ENCODE assay signal across 12 cellular contexts in genomic region chr1:1213153-1213918, GRCh38. TPM values are rescaled to one million over a fixed set of nuclear protein-coding genes. Genes with fewer than 3 reads are reported as not detected.
DNase-seq lines count a peak whose midpoint lies in the region; ATAC-seq, FAIRE-seq and TF ChIP-seq lines count a peak whose summit lies in the region.
"Had no signal": no experiment of that assay in that cellular context is flagged by ENCODE, and none has a peak within 500 bp of the region (broad histone marks: within the 10 kb centered on the region; RNA-seq: fewer than 3 reads in every experiment).

No MANE protein-coding gene starts in this region.

- H3K9me3 Mint-ChIP-seq in activated CD4-positive, alpha-beta T cell treated with anti-CD3 and anti-CD28 coated beads, Interleukin-2, amount 10 ng/mL, durations not matched to agents 7 days and 5 days, result no peaks in the 10 kb centered on the region
- H3K9me3 Mint-ChIP-seq in type B pancreatic cell, result no peaks in the 10 kb centered on the region

- H3K4ac ChIP-seq in mesendoderm (ENCODE audit: low read depth, low read length), result no peak overlapping the region

- no peak overlapping the region for H3K27ac ChIP-seq in duodenal mucosa (ENCODE audit: low read depth, low read length)
- H3K27ac ChIP-seq in psoas muscle, result no peak overlapping the region
- H3K27ac ChIP-seq in mesendoderm (ENCODE audit: low read depth, low read length), result no peak overlapping the region
- H3K27ac ChIP-seq: uterus had no signal

- H3K9ac ChIP-seq in duodenal mucosa (ENCODE audit: low read depth in 1 of 2, low read length in 2 of 2) (no peak overlapping the region), mesendoderm (ENCODE audit: low read length) (no peak overlapping the region)

- TF ChIP-seq CTCF in psoas muscle (IDR thresholded peaks at IDR 0.05) (no peak), type B pancreatic cell (conservative IDR thresholded peaks at IDR 0.05) (no peak)

- H3K9me3 ChIP-seq in duodenal mucosa (ENCODE audit: control insufficient read depth in 1 of 2, low read length in 2 of 2) (no peaks in the 10 kb centered on the region), psoas muscle (no peaks in the 10 kb centered on the region)
- H3K9me3 ChIP-seq: uterus had no signal

- H2AK5ac ChIP-seq in mesendoderm (ENCODE audit: low read length), result no peak overlapping the region

- intact Hi-C loops in psoas muscle (cut with DNase I), result no loop called here

- H3K4me2 ChIP-seq in mesendoderm (ENCODE audit: low read length), result no peak overlapping the region

- no peak overlapping the region for H3K18ac ChIP-seq in mesendoderm (ENCODE audit: low read length)

- H3K4me1 ChIP-seq in duodenal mucosa (ENCODE audit: control insufficient read depth in 1 of 2, insufficient read depth in 2 of 2, low read length in 2 of 2) (peaks cover 10 to 17% of the 10 kb centered on the region in 2 donors), psoas muscle (peaks cover under 1% of the 10 kb centered on the region), mesendoderm (ENCODE audit: control insufficient read depth, low read depth, low read length) (no peaks in the 10 kb centered on the region)

- H2BK5ac ChIP-seq in mesendoderm (ENCODE audit: low read length), result no peak overlapping the region

- peak overlapping the region; percentile 74 for H3K27ac Mint-ChIP-seq in activated CD4-positive, alpha-beta T cell treated with anti-CD3 and anti-CD28 coated beads, Interleukin-2, amount 10 ng/mL, durations not matched to agents 7 days and 5 days
- H3K27ac Mint-ChIP-seq in type B pancreatic cell, result no peak overlapping the region

- no peak overlapping the region for H2BK15ac ChIP-seq in mesendoderm (replicated peaks; ENCODE audit: low read depth)

- peak in 2 of 4 donors; percentile 12 to 21 for ATAC-seq in psoas muscle
- ATAC-seq in GM21381 (IDR thresholded peaks at IDR 0.05; ENCODE audit: unreplicated experiment), result no peak

- 50 to 54% (median 51%) methylated on average over 38 to 42 of the region's 42 CpGs for WGBS in psoas muscle, 3 donors
- WGBS in mesendoderm (ENCODE audit: extremely low coverage, insufficient coverage, low lambda C conversion rate), result no CpG with 5 or more reads among the region's 42 CpGs

- H4K8ac ChIP-seq in mesendoderm (ENCODE audit: low read depth, low read length), result no peak overlapping the region

- H3K27me3 Mint-ChIP-seq in activated CD4-positive, alpha-beta T cell treated with anti-CD3 and anti-CD28 coated beads, Interleukin-2, amount 10 ng/mL, durations not matched to agents 7 days and 5 days, result no peaks in the 10 kb centered on the region
- no peaks in the 10 kb centered on the region for H3K27me3 Mint-ChIP-seq in type B pancreatic cell

- H3K4me3 Mint-ChIP-seq in activated CD4-positive, alpha-beta T cell treated with anti-CD3 and anti-CD28 coated beads, Interleukin-2, amount 10 ng/mL, durations not matched to agents 7 days and 5 days, result peak overlapping the region; percentile 48
- no peak overlapping the region for H3K4me3 Mint-ChIP-seq in type B pancreatic cell

- H3K56ac ChIP-seq in mesendoderm (ENCODE audit: low read length), result no peak overlapping the region

- no peak for DNase-seq in GM12891 (ENCODE audit: insufficient read length, low spot score)
- no peak for DNase-seq in activated CD4-positive, alpha-beta T cell treated with anti-CD3 and anti-CD28 coated beads, Interleukin-2, amount 10 ng/mL, durations not matched to agents 7 days and 5 days
- DNase-seq in psoas muscle, result peak; percentile 31 to 55
- no peak for DNase-seq in mesendoderm
- no peak for DNase-seq in type B pancreatic cell (ENCODE audit: extremely low spot score, unreplicated experiment)
- DNase-seq in occipital lobe (lab: John Stamatoyannopoulos, UW), result no peak
- DNase-seq: amygdala, NCI-H446 treated with DMSO at 0.1 percent for 48 hours, SW 1271, uterus had no signal

- peaks cover 14% of the 10 kb centered on the region for H3K36me3 Mint-ChIP-seq in activated CD4-positive, alpha-beta T cell treated with anti-CD3 and anti-CD28 coated beads, Interleukin-2, amount 10 ng/mL, durations not matched to agents 7 days and 5 days (ENCODE audit: low read depth)
- no peaks in the 10 kb centered on the region for H3K36me3 Mint-ChIP-seq in type B pancreatic cell

- H4K5ac ChIP-seq in mesendoderm (ENCODE audit: low read length), result no peak overlapping the region

- POLR2A ChIA-PET in activated CD4-positive, alpha-beta T cell treated with anti-CD3 and anti-CD28 coated beads, Interleukin-2, amount 10 ng/mL, durations not matched to agents 7 days and 5 days (lab: Charles Lee), result no interaction called here

- peaks cover 41% of the 10 kb centered on the region for H3K4me1 Mint-ChIP-seq in activated CD4-positive, alpha-beta T cell treated with anti-CD3 and anti-CD28 coated beads, Interleukin-2, amount 10 ng/mL, durations not matched to agents 7 days and 5 days
- no peaks in the 10 kb centered on the region for H3K4me1 Mint-ChIP-seq in type B pancreatic cell (ENCODE audit: unreplicated experiment)

- H3K79me1 ChIP-seq in mesendoderm (ENCODE audit: low read length), result no peaks in the 10 kb centered on the region

- H3K79me2 ChIP-seq in mesendoderm (ENCODE audit: control insufficient read depth, insufficient read depth, low read length), result no peaks in the 10 kb centered on the region

- CTCF ChIA-PET in activated CD4-positive, alpha-beta T cell treated with anti-CD3 and anti-CD28 coated beads, Interleukin-2, amount 10 ng/mL, durations not matched to agents 7 days and 5 days (lab: Charles Lee), result interaction anchor here (0.6 to 1.4 kb wide), 4 partner anchors 30 to 150 kb away, joined by 3 to 5 read pairs (median 3); no protein-coding TSS in a partner anchor

- no peak overlapping the region for H3K23ac ChIP-seq in mesendoderm (ENCODE audit: low read length)

- peaks cover 0 to under 1% of the 10 kb centered on the region in 2 donors for H3K27me3 ChIP-seq in duodenal mucosa (ENCODE audit: control insufficient read depth in 1 of 2, insufficient read depth in 2 of 2, low read length in 2 of 2)
- peaks cover 0 to 4% (median 1%) of the 10 kb centered on the region in 3 donors for H3K27me3 ChIP-seq in psoas muscle (ENCODE audit: insufficient read depth in 3 of 3, low read length in 2 of 3)
- H3K27me3 ChIP-seq in mesendoderm (ENCODE audit: insufficient read depth, low read length, poor library complexity), result no peaks in the 10 kb centered on the region
- H3K27me3 ChIP-seq: uterus had no signal

- H2BK120ac ChIP-seq in mesendoderm (ENCODE audit: low read depth, low read length), result no peak overlapping the region

- peak overlapping the region; percentile 35 to 40 for H3K4me3 ChIP-seq in duodenal mucosa (ENCODE audit: low read depth in 1 of 2, low read length in 2 of 2)
- peak overlapping the region; percentile 51 for H3K4me3 ChIP-seq in psoas muscle
- H3K4me3 ChIP-seq in mesendoderm (ENCODE audit: low read length), result no peak overlapping the region
- H3K4me3 ChIP-seq: uterus had no signal

- H3K36me3 ChIP-seq in duodenal mucosa (ENCODE audit: control insufficient read depth in 1 of 2, insufficient read depth in 2 of 2, low read length in 2 of 2) (peaks cover 3 to 25% of the 10 kb centered on the region in 2 donors), psoas muscle (ENCODE audit: insufficient read depth in 1 of 2, low read depth in 1 of 2) (peaks cover 0 to 26% of the 10 kb centered on the region in 2 donors), mesendoderm (ENCODE audit: control insufficient read depth, insufficient read depth, low read length) (no peaks in the 10 kb centered on the region)
- H3K36me3 ChIP-seq: uterus had no signal

- TF ChIP-seq POLR2A in GM12891 (IDR thresholded peaks at IDR 0.05; ENCODE audit: low read depth, low read length), result no peak

- peak; percentile 88 for FAIRE-seq in GM12891 (lab: Jason Lieb, UNC)

RNA-seq across cellular contexts. Expression of gene TNFRSF4, which starts 0.6 kb away (rescaled TPM):
- polyA plus RNA-seq in GM12891 (2012; ENCODE audit: low read depth, missing spikeins), result 13.1 TPM
- 10 to 100 TPM; 44.1 to 52.8 TPM for total RNA-seq in activated CD4-positive, alpha-beta T cell treated with anti-CD3 and anti-CD28 coated beads, Interleukin-2, amount 10 ng/mL, durations not matched to agents 7 days and 5 days
- total RNA-seq in psoas muscle, result 1 to 10 TPM; 1.4 to 4.6 (median 3.7) TPM
- 1 to 10 TPM; 1.7 to 3.8 (median 2.6) TPM for polyA plus RNA-seq in psoas muscle
- 0.04 TPM for polyA plus RNA-seq in mesendoderm (2013, experiment 1 of 2)
- not detected for polyA plus RNA-seq in mesendoderm (2013, experiment 2 of 2)
- total RNA-seq in type B pancreatic cell (ENCODE audit: low replicate concordance), result 0.31 TPM in 1 of 2 replicates, not detected in the other
- not detected for total RNA-seq in occipital lobe

RNA-seq across cellular contexts. Expression of gene TNFRSF18, which starts 6.9 kb away (rescaled TPM):
- 13.1 TPM for polyA plus RNA-seq in GM12891 (2012; ENCODE audit: low read depth, missing spikeins)
- total RNA-seq in activated CD4-positive, alpha-beta T cell treated with anti-CD3 and anti-CD28 coated beads, Interleukin-2, amount 10 ng/mL, durations not matched to agents 7 days and 5 days, result 10 to 100 TPM; 26.0 to 33.9 TPM
- total RNA-seq in psoas muscle, result under 1 TPM in 1 of 4 donors, not detected in 3; 0.27 TPM
- under 1 TPM; 0.04 to 0.76 (median 0.13) TPM for polyA plus RNA-seq in psoas muscle
- 0.15 TPM for polyA plus RNA-seq in mesendoderm (2013, experiment 1 of 2)
- 0.08 TPM for polyA plus RNA-seq in mesendoderm (2013, experiment 2 of 2)
- 0.38 TPM in 1 of 2 replicates, not detected in the other for total RNA-seq in type B pancreatic cell (ENCODE audit: low replicate concordance)
- not detected for total RNA-seq in occipital lobe

RNA-seq across cellular contexts. Expression of gene SDF4, which starts 18.5 kb away (rescaled TPM):
- polyA plus RNA-seq in GM12891 (2012; ENCODE audit: low read depth, missing spikeins), result 46.8 TPM
- total RNA-seq in activated CD4-positive, alpha-beta T cell treated with anti-CD3 and anti-CD28 coated beads, Interleukin-2, amount 10 ng/mL, durations not matched to agents 7 days and 5 days, result 10 to 100 TPM; 81.7 to 91.4 TPM
- total RNA-seq in psoas muscle, result 100 to 1,000 TPM in 1 of 4 donors, 10 to 100 TPM in 3; 70.6 to 109 (median 82.5) TPM
- polyA plus RNA-seq in psoas muscle, result 100 to 1,000 TPM in 2 of 3 donors, 10 to 100 TPM in 1; 67.5 to 129 (median 108) TPM
- 63.5 TPM for polyA plus RNA-seq in mesendoderm (2013, experiment 1 of 2)
- polyA plus RNA-seq in mesendoderm (2013, experiment 2 of 2), result 65.5 TPM
- total RNA-seq in type B pancreatic cell (ENCODE audit: low replicate concordance), result 116 and 136 TPM in 2 replicates
- 18.4 TPM for total RNA-seq in occipital lobe

RNA-seq across cellular contexts. Expression of gene B3GALT6, which starts 18.7 kb away (rescaled TPM):
- 5.0 TPM for polyA plus RNA-seq in GM12891 (2012; ENCODE audit: low read depth, missing spikeins)
- 10 to 100 TPM; 15.8 to 19.2 TPM for total RNA-seq in activated CD4-positive, alpha-beta T cell treated with anti-CD3 and anti-CD28 coated beads, Interleukin-2, amount 10 ng/mL, durations not matched to agents 7 days and 5 days
- total RNA-seq in psoas muscle (10 to 100 TPM in 3 of 4 donors, 1 to 10 TPM in 1; 8.9 to 13.7 (median 11.1) TPM), type B pancreatic cell (ENCODE audit: low replicate concordance) (19.5 and 30.2 TPM in 2 replicates), occipital lobe (27.1 TPM)
- 10 to 100 TPM in 2 of 3 donors, 1 to 10 TPM in 1; 7.7 to 30.3 (median 15.6) TPM for polyA plus RNA-seq in psoas muscle
- polyA plus RNA-seq in mesendoderm (2013, experiment 1 of 2), result 15.5 TPM
- 14.8 TPM for polyA plus RNA-seq in mesendoderm (2013, experiment 2 of 2)

RNA-seq across cellular contexts. Expression of gene C1QTNF12, which starts 33.2 kb away (rescaled TPM):
- polyA plus RNA-seq in GM12891 (2012; ENCODE audit: low read depth, missing spikeins), result 0.81 TPM
- 1 to 10 TPM; 1.2 to 1.4 TPM for total RNA-seq in activated CD4-positive, alpha-beta T cell treated with anti-CD3 and anti-CD28 coated beads, Interleukin-2, amount 10 ng/mL, durations not matched to agents 7 days and 5 days
- total RNA-seq in psoas muscle (1 to 10 TPM in 2 of 4 donors, under 1 TPM in 2; 0.75 to 1.4 (median 1.0) TPM), type B pancreatic cell (ENCODE audit: low replicate concordance) (2.5 TPM in 2 replicates), occipital lobe (not detected)
- polyA plus RNA-seq in psoas muscle, result under 1 TPM; 0.13 to 0.98 (median 0.36) TPM
- 1.9 TPM for polyA plus RNA-seq in mesendoderm (2013, experiment 1 of 2)
- polyA plus RNA-seq in mesendoderm (2013, experiment 2 of 2), result 1.6 TPM

Comparison
In these comparisons a context has a peak if more than half of its experiments do, and no peak if none do; other contexts are left out.
1. DNase-seq: peak in psoas muscle (2 of 2); none in GM12891 (single experiment), activated CD4-positive, alpha-beta T cell treated with anti-CD3 and anti-CD28 coated beads, Interleukin-2, amount 10 ng/mL, durations not matched to agents 7 days and 5 days (single experiment), mesendoderm (single experiment), type B pancreatic cell (single experiment) and occipital lobe (single experiment).
2. RNA of gene TNFRSF4, which starts 0.6 kb away (total RNA-seq): 44.1 to 52.8 TPM in activated CD4-positive, alpha-beta T cell treated with anti-CD3 and anti-CD28 coated beads, Interleukin-2, amount 10 ng/mL, durations not matched to agents 7 days and 5 days; 1.4 to 4.6 TPM in psoas muscle, 0.31 TPM in type B pancreatic cell and not detected in occipital lobe (single experiment); every median in the first group is over 4 times any median in the second.
3. RNA of gene TNFRSF18, which starts 6.9 kb away (total RNA-seq): 26.0 to 33.9 TPM in activated CD4-positive, alpha-beta T cell treated with anti-CD3 and anti-CD28 coated beads, Interleukin-2, amount 10 ng/mL, durations not matched to agents 7 days and 5 days; 0.38 TPM in type B pancreatic cell, 0.27 TPM in psoas muscle and not detected in occipital lobe (single experiment); every median in the first group is over 10 times any median in the second.